ENCODE assay signal across 7 cellular contexts in genomic region chr6:153511896-153512496, GRCh38.
A peak's percentile ranks its signal among the peaks of the same experiment; 100 is the strongest.
DNase-seq lines count a peak whose midpoint lies in the region; ATAC-seq and TF ChIP-seq lines count a peak whose summit lies in the region.

No MANE protein-coding gene starts in this region.

- H3K27ac ChIP-seq in SK-N-MC (no peak overlapping the region), psoas muscle (no peak overlapping the region)

- H3K36me3 ChIP-seq in SK-N-MC (ENCODE audit: insufficient read depth, low read length) (no peaks in the 10 kb centered on the region), psoas muscle (ENCODE audit: insufficient read depth in 1 of 2, low read depth in 1 of 2) (no peaks in the 10 kb centered on the region)

- no peaks in the 10 kb centered on the region for H3K9me3 ChIP-seq in SK-N-MC (ENCODE audit: low read depth, low read length)
- H3K9me3 ChIP-seq in psoas muscle = no peaks in the 10 kb centered on the region

- WGBS in psoas muscle, 3 donors = 12 to 34% (median 26%) methylated on average over 2 of the region's 2 CpGs

- H3K27me3 ChIP-seq in psoas muscle (ENCODE audit: insufficient read depth in 3 of 3, low read length in 2 of 3) = no peaks in the 10 kb centered on the region

- intact Hi-C loops in psoas muscle (cut with DNase I) = loop anchor here in 1 of 2 donors (10.0 kb wide), 1 partner anchor 477 kb away; no protein-coding TSS in a partner anchor

- peak; percentile 87 for ATAC-seq in GM21515 (IDR thresholded peaks at IDR 0.05; ENCODE audit: unreplicated experiment)
- ATAC-seq in HG03575 (IDR thresholded peaks at IDR 0.05; ENCODE audit: extremely low read depth, insufficient number of reproducible peaks, low FRiP score, unreplicated experiment) = peak; percentile 91
- no peak for ATAC-seq in psoas muscle
- ATAC-seq in omental fat pad (ENCODE audit: low FRiP score) = no peak

- no peaks in the 10 kb centered on the region for H3K4me1 ChIP-seq in psoas muscle

- TF ChIP-seq CTCF in GM12865 (IDR thresholded peaks at IDR 0.05; ENCODE audit: insufficient read depth, low read depth, low read length, missing control alignments) (peak; percentile 60), psoas muscle (IDR thresholded peaks at IDR 0.05) (peak; percentile 41), omental fat pad (IDR thresholded peaks at IDR 0.05) (no peak)

- H3K4me3 ChIP-seq in GM12865 (ENCODE audit: low read depth, low read length) (no peak overlapping the region), SK-N-MC (no peak overlapping the region), psoas muscle (no peak overlapping the region)

- H3K9ac ChIP-seq in SK-N-MC (ENCODE audit: insufficient read length) = no peak overlapping the region

- peak; percentile 32 for DNase-seq in GM12865 (ENCODE audit: low read depth)
- DNase-seq in SK-N-MC (ENCODE audit: low read depth, low spot score) = peak; percentile 18
- peak; percentile 59 for DNase-seq in fibroblast of peridontal ligament (ENCODE audit: extremely low read depth)
- no peak for DNase-seq in psoas muscle
- DNase-seq in omental fat pad (ENCODE audit: low spot score) = no peak

Comparison
In these comparisons a context has a peak if more than half of its experiments do, and no peak if none do; other contexts are left out.
1. DNase-seq: peak in GM12865 (single experiment), SK-N-MC (single experiment) and fibroblast of peridontal ligament (single experiment); none in psoas muscle (0 of 2) and omental fat pad (single experiment).
2. CTCF ChIP-seq: peak in GM12865 (single experiment) and psoas muscle (single experiment); none in omental fat pad (0 of 3).
3. ATAC-seq: peak in GM21515 (single experiment) and HG03575 (single experiment); none in psoas muscle (0 of 4) and omental fat pad (single experiment).